In the genomic region with DNA sequence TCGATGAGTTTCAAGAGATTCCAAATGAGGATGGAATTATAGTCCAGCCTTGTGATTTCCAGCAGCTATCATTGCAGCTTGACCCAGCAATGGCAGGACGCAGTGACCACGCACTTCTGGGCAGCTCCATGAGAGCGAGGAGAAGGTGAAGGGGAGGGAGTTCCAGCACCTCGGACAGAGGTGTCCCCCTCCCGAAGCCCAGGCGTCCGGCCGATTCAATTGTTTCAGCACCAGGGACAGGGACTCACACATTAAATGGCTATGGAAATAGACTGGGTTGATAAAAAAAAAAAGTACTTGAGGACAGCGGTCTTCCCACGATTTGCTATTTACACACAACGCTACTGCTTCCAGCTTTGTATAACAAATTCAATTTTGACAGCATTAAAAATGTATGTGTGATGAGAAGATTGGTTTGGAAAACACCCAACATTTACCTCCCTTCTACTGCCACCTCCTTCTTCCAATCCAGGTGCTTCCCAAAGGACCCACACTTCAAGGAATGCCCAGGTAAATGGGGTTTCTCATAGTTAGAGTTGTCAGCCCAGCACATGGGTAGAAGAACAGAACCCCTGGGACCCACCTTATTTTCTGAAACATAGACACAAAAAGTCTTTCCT, we compare ENCODE assay signal across 8 cellular contexts.
DNase-seq lines count a peak whose midpoint lies in the region; ATAC-seq and TF ChIP-seq lines count a peak whose summit lies in the region.

No MANE protein-coding gene starts in this region.

- no peaks in the 10 kb centered on the region for H3K36me3 ChIP-seq in heart left ventricle
- H3K36me3 ChIP-seq in prostate gland = no peaks in the 10 kb centered on the region

- ATAC-seq in heart left ventricle = peak in 3 of 4 donors; percentile 60 to 81 (median 73)
- ATAC-seq in Right ventricle myocardium inferior = no peak
- ATAC-seq in HG03521 (IDR thresholded peaks at IDR 0.05; ENCODE audit: unreplicated experiment) = no peak
- no peak for ATAC-seq in GM18867 (IDR thresholded peaks at IDR 0.05; ENCODE audit: unreplicated experiment)

- H3K27ac ChIP-seq in heart left ventricle (no peak overlapping the region), prostate gland (no peak overlapping the region)

- H3K4me3 ChIP-seq in heart left ventricle (no peak overlapping the region), fibroblast of villous mesenchyme (ENCODE audit: low read depth, low read length) (no peak overlapping the region), prostate gland (no peak overlapping the region)

- peak in 4 of 5 donors; percentile 51 to 69 (median 60) for DNase-seq in heart left ventricle
- DNase-seq in Right ventricle myocardium inferior (ENCODE audit: missing footprints) = no peak
- DNase-seq in UCSD-AML1 (lab: John Stamatoyannopoulos, UW; ENCODE audit: unreplicated experiment) = peak; percentile 65
- peak; percentile 80 for DNase-seq in fibroblast of villous mesenchyme (ENCODE audit: low read depth)
- DNase-seq in prostate gland (ENCODE audit: low spot score) = peak; percentile 51
- DNase-seq in NCI-H2171 treated with DMSO at 0.1 percent for 48 hours (lab: John Stamatoyannopoulos, UW) = no peak

- no peaks in the 10 kb centered on the region for H3K9me3 ChIP-seq in heart left ventricle
- H3K9me3 ChIP-seq in prostate gland = no peaks in the 10 kb centered on the region

- TF ChIP-seq POLR2A in heart left ventricle (IDR thresholded peaks at IDR 0.05) (no peak), prostate gland (IDR thresholded peaks at IDR 0.05) (no peak)

- WGBS in heart left ventricle, 4 donors = 6 to 8% (median 7%) methylated on average over 11 to 12 of the region's 12 CpGs
- 9% methylated on average over 12 of the region's 12 CpGs for WGBS in prostate gland

- H3K4me1 ChIP-seq in heart left ventricle (no peaks in the 10 kb centered on the region), prostate gland (replicated peaks) (no peaks in the 10 kb centered on the region)

- peaks cover 0 to 25% (median 3%) of the 10 kb centered on the region in 9 donors for H3K27me3 ChIP-seq in heart left ventricle
- H3K27me3 ChIP-seq in prostate gland (replicated peaks; ENCODE audit: insufficient read depth) = no peaks in the 10 kb centered on the region

- intact Hi-C loops in heart left ventricle (cut with DNase I) = no loop called here
- intact Hi-C loops in Right ventricle myocardium inferior (cut with DNase I) = no loop called here
- intact Hi-C loops in prostate gland (cut with DNase I) = no loop called here

- TF ChIP-seq CTCF in heart left ventricle (IDR thresholded peaks at IDR 0.05) = no peak
- TF ChIP-seq CTCF in fibroblast of villous mesenchyme (IDR thresholded peaks at IDR 0.05; ENCODE audit: insufficient read depth, low read depth, low read length) = no peak
- TF ChIP-seq CTCF in prostate gland (IDR thresholded peaks at IDR 0.05) = no peak

Comparison
In these comparisons a context has a peak if more than half of its experiments do, and no peak if none do; other contexts are left out.
1. ATAC-seq: peak in heart left ventricle (3 of 4); none in Right ventricle myocardium inferior (single experiment), HG03521 (single experiment) and GM18867 (single experiment).
2. DNase-seq: peak in heart left ventricle (4 of 5), UCSD-AML1 (single experiment), fibroblast of villous mesenchyme (single experiment) and prostate gland (single experiment); none in Right ventricle myocardium inferior (single experiment) and NCI-H2171 treated with DMSO at 0.1 percent for 48 hours (single experiment).